ENCODE assay signal across 14 cellular contexts in the genomic region with DNA sequence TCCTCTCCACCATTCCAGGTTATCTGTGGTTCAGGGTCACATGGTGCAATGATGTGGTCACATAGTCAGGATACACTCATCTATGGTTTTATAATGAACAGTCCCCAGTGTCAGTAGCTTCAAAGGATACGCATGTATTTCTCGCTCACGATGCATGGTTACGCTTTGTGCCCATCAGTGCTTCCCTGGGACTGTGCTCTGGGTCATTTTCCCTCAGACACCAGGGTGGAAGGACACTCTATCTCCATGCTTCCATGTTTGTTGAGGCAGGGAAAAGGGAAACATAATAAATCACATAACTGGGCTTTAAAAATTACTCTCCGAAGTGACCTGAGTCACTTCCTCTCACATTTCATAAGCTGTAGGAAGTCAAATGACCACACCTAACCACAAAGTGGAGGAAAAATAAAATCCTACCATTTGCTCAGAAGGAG.
DNase-seq lines count a peak whose midpoint lies in the region; ATAC-seq and TF ChIP-seq lines count a peak whose summit lies in the region.
"Had no signal": no experiment of that assay in that cellular context is flagged by ENCODE, and none has a peak within 500 bp of the region (broad histone marks: within the 10 kb centered on the region; RNA-seq: fewer than 3 reads in every experiment).

No MANE protein-coding gene starts in this region.

- intact Hi-C loops in upper lobe of right lung (cut with DNase I) = no loop called here

- H3K27me3 ChIP-seq in adipocyte (replicated peaks; ENCODE audit: control insufficient read depth, insufficient read depth, low read length) = no peaks in the 10 kb centered on the region
- no peaks in the 10 kb centered on the region for H3K27me3 ChIP-seq in upper lobe of right lung
- H3K27me3 ChIP-seq: esophagus muscularis mucosa, ovary had no signal

- H3K36me3 Mint-ChIP-seq in stimulated activated memory B cell treated with anti-CD40 and anti-IgM and Interleukin-4, amounts not matched to agents 10 μg/mL and 1 μg/mL and 100 μg/mL, for 72 hours = no peaks in the 10 kb centered on the region

- no peak overlapping the region for H3K27ac Mint-ChIP-seq in stimulated activated memory B cell treated with anti-CD40 and anti-IgM and Interleukin-4, amounts not matched to agents 10 μg/mL and 1 μg/mL and 100 μg/mL, for 72 hours
- H3K27ac Mint-ChIP-seq: activated naive CD4-positive, alpha-beta T cell treated with anti-CD3 and anti-CD28 coated beads, Interleukin-2, amount 50 U/mL, for 72 hours had no signal

- H3K4me3 ChIP-seq in AG10803 (ENCODE audit: low read length) (no peak overlapping the region), adipocyte (ENCODE audit: low read length) (no peak overlapping the region), upper lobe of right lung (no peak overlapping the region)
- H3K4me3 ChIP-seq: esophagus muscularis mucosa, ovary had no signal

- no peak for ATAC-seq in GM18873 (IDR thresholded peaks at IDR 0.05; ENCODE audit: low FRiP score, unreplicated experiment)
- ATAC-seq in upper lobe of right lung = no peak
- no peak for ATAC-seq in stimulated activated memory B cell treated with anti-CD40 and anti-IgM and Interleukin-4, amounts not matched to agents 10 μg/mL and 1 μg/mL and 100 μg/mL, for 72 hours
- ATAC-seq: activated naive CD4-positive, alpha-beta T cell treated with anti-CD3 and anti-CD28 coated beads, Interleukin-2, amount 50 U/mL, for 72 hours had no signal

- TF ChIP-seq CTCF in AG10803 (conservative IDR thresholded peaks at IDR 0.05; ENCODE audit: low read length) (no peak), upper lobe of right lung (IDR thresholded peaks at IDR 0.05) (no peak)

- H3K36me3 ChIP-seq in adipocyte (ENCODE audit: control insufficient read depth, insufficient read depth, low read length, severe bottlenecking) (no peaks in the 10 kb centered on the region), upper lobe of right lung (no peaks in the 10 kb centered on the region)
- H3K36me3 ChIP-seq: esophagus muscularis mucosa, ovary had no signal

- no peak overlapping the region for H3K4me3 Mint-ChIP-seq in stimulated activated memory B cell treated with anti-CD40 and anti-IgM and Interleukin-4, amounts not matched to agents 10 μg/mL and 1 μg/mL and 100 μg/mL, for 72 hours

- DNase-seq in AG10803 (ENCODE audit: low read depth) (peak; percentile 2), HS-5 (ENCODE audit: low read depth) (peak; percentile 56), adipocyte (ENCODE audit: low read depth) (peak; percentile 1), glomerular visceral epithelial cell (ENCODE audit: extremely low spot score) (peak; percentile 39), iPS-NIHi11 (ENCODE audit: low spot score) (no peak), upper lobe of right lung (no peak)
- DNase-seq: ACHN; activated CD8-positive, alpha-beta memory T cell treated with anti-CD3 and anti-CD28 coated beads, Interleukin-2, amount 50 U/mL, for 4 hours; ovary had no signal

- no peaks in the 10 kb centered on the region for H3K4me1 ChIP-seq in adipocyte (ENCODE audit: control insufficient read depth, insufficient read depth, low read length)
- no peaks in the 10 kb centered on the region for H3K4me1 ChIP-seq in upper lobe of right lung
- H3K4me1 ChIP-seq: esophagus muscularis mucosa had no signal

- H3K9me3 ChIP-seq in adipocyte (ENCODE audit: control insufficient read depth, low read length) (peaks cover 6% of the 10 kb centered on the region), upper lobe of right lung (no peaks in the 10 kb centered on the region)
- H3K9me3 ChIP-seq: ovary had no signal

- peaks cover 11% of the 10 kb centered on the region for H3K9me3 Mint-ChIP-seq in stimulated activated memory B cell treated with anti-CD40 and anti-IgM and Interleukin-4, amounts not matched to agents 10 μg/mL and 1 μg/mL and 100 μg/mL, for 72 hours

- no peak overlapping the region for H3K27ac ChIP-seq in upper lobe of right lung
- H3K27ac ChIP-seq: esophagus muscularis mucosa, KMS-11, ovary had no signal

- no peaks in the 10 kb centered on the region for H3K4me1 Mint-ChIP-seq in stimulated activated memory B cell treated with anti-CD40 and anti-IgM and Interleukin-4, amounts not matched to agents 10 μg/mL and 1 μg/mL and 100 μg/mL, for 72 hours

- no peak overlapping the region for H3K9ac ChIP-seq in adipocyte (ENCODE audit: low read length)
- H3K9ac ChIP-seq: KMS-11 had no signal

- no peaks in the 10 kb centered on the region for H3K27me3 Mint-ChIP-seq in stimulated activated memory B cell treated with anti-CD40 and anti-IgM and Interleukin-4, amounts not matched to agents 10 μg/mL and 1 μg/mL and 100 μg/mL, for 72 hours

Comparison
In these comparisons a context has a peak if more than half of its experiments do, and no peak if none do; other contexts are left out.
1. DNase-seq: peak in AG10803 (single experiment), HS-5 (single experiment), adipocyte (single experiment) and glomerular visceral epithelial cell (single experiment); none in iPS-NIHi11 (single experiment) and upper lobe of right lung (single experiment).